16 cellular contexts compared by ENCODE assay signal in genomic region chr13:112132142-112132541, GRCh38.
"Had no signal": no experiment of that assay in that cellular context is flagged by ENCODE, and none has a peak within 500 bp of the region (broad histone marks: within the 10 kb centered on the region; RNA-seq: fewer than 3 reads in every experiment).

No MANE protein-coding gene starts in this region.

- H3K9me3 ChIP-seq: ascending aorta, prostate gland, right atrium auricular region, suprapubic skin had no signal

- DNase-seq: activated CD4-positive, alpha-beta T cell treated with anti-CD3 and anti-CD28 coated beads, Interleukin-2, amount 50 U/mL, for 1 hour; activated CD4-positive, CD25-positive, alpha-beta regulatory T cell treated with anti-CD3 and anti-CD28 coated beads, Interleukin-2, amount 50 U/mL, for 72 hours; activated CD8-positive, alpha-beta memory T cell treated with anti-CD3 and anti-CD28 coated beads for 24 hours; activated CD8-positive, alpha-beta memory T cell treated with anti-CD3 and anti-CD28 coated beads, Interleukin-2, amount 50 U/mL, for 48 hours; activated gamma-delta T cell; activated T-cell treated with anti-CD3 and anti-CD28 coated beads, Interleukin-2, amount 50 U/mL, for 48 hours; cortex of kidney; erythroblast; kidney glomerular epithelial cell; stimulated activated CD4-positive, alpha-beta T cell treated with anti-CD3 and anti-CD28 coated beads, Interleukin-2, amount 100 ng/mL, for 24 hours; trophoblast cell had no signal

- H3K27ac ChIP-seq: ascending aorta, prostate gland, right atrium auricular region, suprapubic skin, VCaP had no signal

- H3K27me3 ChIP-seq: ascending aorta, right atrium auricular region had no signal

- H3K4me3 ChIP-seq: ascending aorta, prostate gland, right atrium auricular region, suprapubic skin had no signal

- H3K36me3 ChIP-seq: ascending aorta, prostate gland, right atrium auricular region, suprapubic skin had no signal

- H3K4me1 ChIP-seq: ascending aorta, prostate gland, right atrium auricular region, suprapubic skin had no signal
